ENCODE assay signal across 12 cellular contexts in genomic region chr10:5971886-5972285, GRCh38. TPM values are rescaled to one million over a fixed set of nuclear protein-coding genes. Genes with fewer than 3 reads are reported as not detected.
DNase-seq lines count a peak whose midpoint lies in the region; ATAC-seq, FAIRE-seq and TF ChIP-seq lines count a peak whose summit lies in the region.
"Had no signal": no experiment of that assay in that cellular context is flagged by ENCODE, and none has a peak within 500 bp of the region (broad histone marks: within the 10 kb centered on the region; RNA-seq: fewer than 3 reads in every experiment).

No MANE protein-coding gene starts in this region.

- DNase-seq in CD14-positive monocyte (ENCODE audit: low spot score): no peak
- peak; percentile 57 for DNase-seq in NB4 (ENCODE audit: low read depth)
- DNase-seq in endothelial cell of umbilical vein (ENCODE audit: low read depth, low spot score): no peak
- DNase-seq in osteocyte (ENCODE audit: extremely low spot score, unreplicated experiment): peak; percentile 21
- no peak for DNase-seq in nucleus accumbens (lab: John Stamatoyannopoulos, UW)
- no peak for DNase-seq in thyroid gland
- DNase-seq: activated CD4-positive, alpha-beta T cell treated with anti-CD3 and anti-CD28 coated beads for 1 hour; stimulated activated naive CD8-positive, alpha-beta T cell treated with anti-CD3 and anti-CD28 coated beads, Interleukin-15, Interleukin-2, amounts not matched to agents 100 U/mL and 50 U/mL, for 24 hours had no signal

- peak overlapping the region; percentile 88 for H3K27ac ChIP-seq in endothelial cell of umbilical vein (ENCODE audit: insufficient read depth, low read depth, low read length)
- H3K27ac ChIP-seq in thyroid gland: peak overlapping the region in 1 of 3 donors; percentile 26

- intact Hi-C loops in CD14-positive monocyte (cut with micrococcal nuclease) (loop anchor here in 1 of 2 donors (10.0 kb wide), 1 partner anchor 287 kb away; the partner anchor contains the start of gene TASOR2), endothelial cell of umbilical vein (cut with micrococcal nuclease) (loop anchor here (1.0 to 10.0 kb wide), 5 partner anchors 28 to 753 kb away; partner anchors contain the start of genes GDI2 and RBM17), thyroid gland (cut with DNase I) (no loop called here)

- TF ChIP-seq CTCF in CD14-positive monocyte (IDR thresholded peaks at IDR 0.05): no peak
- TF ChIP-seq CTCF in NB4 (IDR thresholded peaks at IDR 0.05; ENCODE audit: low read depth, low read length): no peak
- no peak for TF ChIP-seq CTCF in endothelial cell of umbilical vein (IDR thresholded peaks at IDR 0.05; ENCODE audit: extremely low read depth in 1 of 2, insufficient read depth in 1 of 2, low read depth in 1 of 2, low read length in 2 of 2)
- no peak for TF ChIP-seq CTCF in osteocyte (IDR thresholded peaks at IDR 0.05)
- TF ChIP-seq CTCF in thyroid gland (IDR thresholded peaks at IDR 0.05): no peak

- no peak for FAIRE-seq in endothelial cell of umbilical vein (lab: Jason Lieb, UNC)

- H3K9me3 ChIP-seq in endothelial cell of umbilical vein (replicated peaks; ENCODE audit: control insufficient read depth, insufficient read depth, low read length): no peaks in the 10 kb centered on the region
- H3K9me3 ChIP-seq in thyroid gland: no peaks in the 10 kb centered on the region
- H3K9me3 ChIP-seq: adrenal gland had no signal

- H3K36me3 ChIP-seq in endothelial cell of umbilical vein (ENCODE audit: control insufficient read depth in 2 of 2, extremely low read depth in 1 of 2, insufficient read depth in 2 of 2, low read length in 2 of 2) (peaks cover 0 to 2% of the 10 kb centered on the region in 2 experiments), thyroid gland (no peaks in the 10 kb centered on the region)
- H3K36me3 ChIP-seq: adrenal gland had no signal

- no peak for ATAC-seq in GM19397 (IDR thresholded peaks at IDR 0.05; ENCODE audit: unreplicated experiment)
- no peak for ATAC-seq in GM18868 (IDR thresholded peaks at IDR 0.05; ENCODE audit: unreplicated experiment)
- ATAC-seq: stimulated activated naive CD8-positive, alpha-beta T cell treated with anti-CD3 and anti-CD28 coated beads, Interleukin-15, Interleukin-2, amounts not matched to agents 100 U/mL and 50 U/mL, for 24 hours had no signal

- H4K20me1 ChIP-seq in endothelial cell of umbilical vein (replicated peaks; ENCODE audit: control insufficient read depth, extremely low read depth, insufficient read depth, low read length): no peaks in the 10 kb centered on the region

- peak overlapping the region in 6 of 7 donors; percentile 57 to 80 (median 70) for H3K27ac Mint-ChIP-seq in CD14-positive monocyte
- H3K27ac Mint-ChIP-seq in osteocyte (ENCODE audit: unreplicated experiment): no peak overlapping the region
- H3K27ac Mint-ChIP-seq: nephron had no signal

- H3K27me3 ChIP-seq in endothelial cell of umbilical vein (ENCODE audit: control insufficient read depth in 2 of 2, insufficient read depth in 2 of 2, low read length in 2 of 2) (no peaks in the 10 kb centered on the region), thyroid gland (no peaks in the 10 kb centered on the region)
- H3K27me3 ChIP-seq: adrenal gland had no signal

- no peaks in the 10 kb centered on the region for H3K9me1 ChIP-seq in endothelial cell of umbilical vein (replicated peaks; ENCODE audit: control insufficient read depth, extremely low read depth, insufficient read depth, low read length)

- WGBS in thyroid gland, 2 donors: 68 to 77% methylated on average over 4 of the region's 4 CpGs

- H3K4me2 ChIP-seq in endothelial cell of umbilical vein (ENCODE audit: insufficient read depth, low read length): peak overlapping the region; percentile 78

- no peaks in the 10 kb centered on the region for H3K9me3 Mint-ChIP-seq in CD14-positive monocyte
- no peaks in the 10 kb centered on the region for H3K9me3 Mint-ChIP-seq in osteocyte (ENCODE audit: unreplicated experiment)
- H3K9me3 Mint-ChIP-seq: nephron had no signal

- peaks cover 50% of the 10 kb centered on the region for H3K79me2 ChIP-seq in endothelial cell of umbilical vein (ENCODE audit: control insufficient read depth, insufficient read depth, low read length)

- CTCF ChIA-PET in endothelial cell of umbilical vein (lab: Charles Lee): interaction anchor here (0.8 to 2.4 kb wide), 10 partner anchors 12 to 434 kb away, joined by 3 to 11 read pairs (median 5); partner anchors contain the start of gene RBM17

- peak overlapping the region; percentile 59 for H2AFZ ChIP-seq in endothelial cell of umbilical vein (ENCODE audit: low read depth, low read length)

- peaks cover 42% of the 10 kb centered on the region for H3K4me1 ChIP-seq in endothelial cell of umbilical vein (ENCODE audit: control insufficient read depth, extremely low read depth, insufficient read depth, low read length)
- no peaks in the 10 kb centered on the region for H3K4me1 ChIP-seq in thyroid gland

- dilution Hi-C loops in endothelial cell of umbilical vein (cut with MboI; ENCODE audit: extremely low pct_ligation_motif_present, low sequenced_read_pairs): loop anchor here (25.0 kb wide), 1 partner anchor 115 kb away; the partner anchor contains the start of gene RBM17

- H3K4me3 ChIP-seq in NB4 (ENCODE audit: low read depth, low read length) (no peak overlapping the region), endothelial cell of umbilical vein (replicated peaks in 1 of 3; ENCODE audit: insufficient read depth in 1 of 3, low read depth in 1 of 3, low read length in 3 of 3) (no peak overlapping the region), thyroid gland (replicated peaks in 1 of 3) (no peak overlapping the region)
- H3K4me3 ChIP-seq: adrenal gland had no signal

- POLR2A ChIA-PET in endothelial cell of umbilical vein (lab: Charles Lee): interaction anchor here (1.0 kb wide), 1 partner anchor 230 kb away, joined by 3 read pairs; the partner anchor contains the start of gene PFKFB3

- no peaks in the 10 kb centered on the region for H3K27me3 Mint-ChIP-seq in CD14-positive monocyte (ENCODE audit: low read depth in 3 of 3)
- H3K27me3 Mint-ChIP-seq in osteocyte (ENCODE audit: unreplicated experiment): peaks cover 18% of the 10 kb centered on the region

- peak overlapping the region; percentile 45 for H3K9ac ChIP-seq in endothelial cell of umbilical vein (replicated peaks; ENCODE audit: extremely low read depth, insufficient read depth, low read length)

- H3K36me3 Mint-ChIP-seq in CD14-positive monocyte (peaks cover 17 to 30% of the 10 kb centered on the region in 2 donors), osteocyte (ENCODE audit: unreplicated experiment) (no peaks in the 10 kb centered on the region)

- no peak overlapping the region for H3K4me3 Mint-ChIP-seq in CD14-positive monocyte
- no peak overlapping the region for H3K4me3 Mint-ChIP-seq in osteocyte (ENCODE audit: unreplicated experiment)
- H3K4me3 Mint-ChIP-seq: nephron had no signal

- BruUV-seq in endothelial cell of umbilical vein (replicated peaks; lab: Mats Ljungman, UMichigan): no TSS peak

- no peak for TF ChIP-seq POLR2A in NB4 (IDR thresholded peaks at IDR 0.05; ENCODE audit: extremely low read depth, insufficient read length)
- TF ChIP-seq POLR2A in endothelial cell of umbilical vein (IDR thresholded peaks at IDR 0.05; ENCODE audit: low read depth, low read length): no peak
- TF ChIP-seq POLR2A in thyroid gland (IDR thresholded peaks at IDR 0.05): no peak

- H3K4me1 Mint-ChIP-seq in CD14-positive monocyte (peaks cover 39% of the 10 kb centered on the region), osteocyte (ENCODE audit: unreplicated experiment) (peaks cover 8% of the 10 kb centered on the region)
- H3K4me1 Mint-ChIP-seq: nephron had no signal

TF ChIP-seq in endothelial cell of umbilical vein, 7 proteins besides CTCF, POLR2A, EP300 and RAD21:
- TF ChIP-seq POLR2AphosphoS5 (IDR thresholded peaks at IDR 0.05; ENCODE audit: insufficient read depth, low read depth, low read length) (no peak), JUN (IDR thresholded peaks at IDR 0.05; ENCODE audit: borderline replicate concordance, insufficient read depth, insufficient read length, low read depth) (no peak), FOS (IDR thresholded peaks at IDR 0.05; ENCODE audit: borderline replicate concordance, insufficient read depth, low read length) (no peak), MAX (IDR thresholded peaks at IDR 0.05; ENCODE audit: insufficient read depth, insufficient read length) (no peak), GATA2 (IDR thresholded peaks at IDR 0.05; ENCODE audit: insufficient read depth, insufficient read length, low read depth, low read length) (no peak), MYC (IDR thresholded peaks at IDR 0.05; ENCODE audit: low read depth, low read length) (no peak), EZH2 (IDR thresholded peaks at IDR 0.05; ENCODE audit: borderline replicate concordance, low read depth, low read length, severe bottlenecking) (no peak)

RNA-seq across cellular contexts. Expression of gene IL15RA, which starts 5.5 kb away (rescaled TPM):
- polyA plus RNA-seq in CD14-positive monocyte (10 to 100 TPM; 12.4 to 12.6 TPM), endothelial cell of umbilical vein (20.6 and 25.1 TPM in 2 replicates)
- total RNA-seq in endothelial cell of umbilical vein (16.1 and 18.8 TPM in 2 replicates), osteocyte (0.40 and 0.44 TPM in 2 replicates), thyroid gland (10 to 100 TPM; 10.6 to 34.3 (median 22.8) TPM)
- 19.8 and 24.2 TPM in 2 replicates for polyA plus RNA-seq in endothelial cell of umbilical vein (2011; cell fraction: cytosol; rRNA removed)
- polyA plus RNA-seq in endothelial cell of umbilical vein (2011; cell fraction: nucleus; rRNA removed): 11.9 and 12.5 TPM in 2 replicates
- 20.9 and 22.3 TPM in 2 replicates for polyA plus RNA-seq in endothelial cell of umbilical vein (2012)
- 6.8 and 10.8 TPM in 2 replicates for polyA minus RNA-seq in endothelial cell of umbilical vein
- 2.2 TPM for polyA minus RNA-seq in endothelial cell of umbilical vein (2011; cell fraction: cytosol; rRNA and poly(A)+ RNA removed)
- 2.8 and 3.0 TPM in 2 replicates for polyA minus RNA-seq in endothelial cell of umbilical vein (2011; cell fraction: nucleus; rRNA and poly(A)+ RNA removed)

Comparison
In these comparisons a context has a peak if more than half of its experiments do, and no peak if none do; other contexts are left out.
1. DNase-seq: peak in NB4 (single experiment) and osteocyte (single experiment); none in CD14-positive monocyte (single experiment), endothelial cell of umbilical vein (single experiment), nucleus accumbens (0 of 56) and thyroid gland (0 of 2).